ENCODE assay signal across 1 cellular context in genomic region chr11:68040957-68041591, GRCh38.
A peak's percentile ranks its signal among the peaks of the same experiment; 100 is the strongest.
TF ChIP-seq lines count a peak whose summit lies in the region.

No MANE protein-coding gene starts in this region.

TF ChIP-seq in K562, 482 proteins besides CTCF, POLR2A, EP300 and RAD21:
- TF ChIP-seq SAP30 (IDR thresholded peaks at IDR 0.05; ENCODE audit: borderline replicate concordance, insufficient read depth, low read depth, low read length, poor library complexity, severe bottlenecking), result no peak
- 0 out of 2 replicates have a peak, but pooled peaks have one; percentile 9 for TF ChIP-seq ZNF143 (CRISPR knock-in tag; IDR thresholded peaks at IDR 0.05)
- TF ChIP-seq, protein P1, sequence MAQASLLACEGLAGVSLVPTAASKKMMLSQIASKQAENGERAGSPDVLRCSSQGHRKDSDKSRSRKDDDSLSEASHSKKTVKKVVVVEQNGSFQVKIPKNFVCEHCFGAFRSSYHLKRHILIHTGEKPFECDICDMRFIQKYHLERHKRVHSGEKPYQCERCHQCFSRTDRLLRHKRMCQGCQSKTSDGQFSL (CRISPR knock-in tag; IDR thresholded peaks at IDR 0.05), result 0 out of 2 replicates have a peak, but pooled peaks have one; percentile 10
- TF ChIP-seq, protein P1 (tag; IDR thresholded peaks at IDR 0.05), result 0 out of 4 replicates have a peak, but pooled peaks of 1 of the 2 experiments have one; percentile 7
